In genomic region chr3:5187152-5187919, GRCh38 we compare ENCODE assay signal across 8 cellular contexts. TPM values are rescaled to one million over a fixed set of nuclear protein-coding genes. Genes with fewer than 3 reads are reported as not detected.
DNase-seq lines count a peak whose midpoint lies in the region; ATAC-seq and TF ChIP-seq lines count a peak whose summit lies in the region.

TSS of gene EDEM1 (plus strand) at chr3:5187707. CDS start at chr3:5187806, 99 bp downstream.

- peaks cover 55% of the 10 kb centered on the region for H3K4me1 ChIP-seq in DOHH2 (ENCODE audit: control insufficient read depth, low read length)

- H3K9me3 Mint-ChIP-seq in activated T-helper 17 cell treated with anti-CD3 and anti-CD28 coated beads, Interleukin-2, amount 50 U/mL, for 72 hours: no peaks in the 10 kb centered on the region
- H3K9me3 Mint-ChIP-seq in naive thymus-derived CD8-positive, alpha-beta T cell: no peaks in the 10 kb centered on the region
- no peaks in the 10 kb centered on the region for H3K9me3 Mint-ChIP-seq in stimulated activated naive B cell treated with anti-CD40 and anti-IgM and Interleukin-4, amounts not matched to agents 10 μg/mL and 1 μg/mL and 100 μg/mL, for 72 hours

- H3K36me3 ChIP-seq in DOHH2 (ENCODE audit: control insufficient read depth, low read length): peaks cover 52% of the 10 kb centered on the region

- peaks cover 79% of the 10 kb centered on the region for H3K79me2 ChIP-seq in DOHH2 (ENCODE audit: control insufficient read depth, low read length)

- peak within 1 kb of the TSS; percentile 100 for H3K27ac ChIP-seq in DOHH2 (ENCODE audit: low read depth, low read length)
- peak within 1 kb of the TSS; percentile 87 for H3K27ac ChIP-seq in RWPE1

- H3K36me3 Mint-ChIP-seq in activated T-helper 17 cell treated with anti-CD3 and anti-CD28 coated beads, Interleukin-2, amount 50 U/mL, for 72 hours (ENCODE audit: low read depth): peaks cover 51% of the 10 kb centered on the region
- H3K36me3 Mint-ChIP-seq in naive thymus-derived CD8-positive, alpha-beta T cell: no peaks in the 10 kb centered on the region
- peaks cover 34 to 58% of the 10 kb centered on the region in 2 donors for H3K36me3 Mint-ChIP-seq in stimulated activated naive B cell treated with anti-CD40 and anti-IgM and Interleukin-4, amounts not matched to agents 10 μg/mL and 1 μg/mL and 100 μg/mL, for 72 hours

- peak; percentile 95 for DNase-seq in KBM-7
- DNase-seq in RWPE1 (ENCODE audit: low spot score): peak; percentile 93
- DNase-seq in fibroblast of mammary gland (ENCODE audit: low read depth): peak; percentile 91
- peak; percentile 85 to 95 (median 90) for DNase-seq in naive thymus-derived CD8-positive, alpha-beta T cell
- DNase-seq in stimulated activated naive B cell treated with anti-CD40 and anti-IgM and Interleukin-4, amounts not matched to agents 10 μg/mL and 1 μg/mL and 100 μg/mL, for 72 hours: peak; percentile 98

- CTCF ChIA-PET in RWPE1 (lab: Yijun Ruan, JAX): no interaction called here

- H3K27me3 Mint-ChIP-seq in activated T-helper 17 cell treated with anti-CD3 and anti-CD28 coated beads, Interleukin-2, amount 50 U/mL, for 72 hours: no peaks in the 10 kb centered on the region
- no peaks in the 10 kb centered on the region for H3K27me3 Mint-ChIP-seq in naive thymus-derived CD8-positive, alpha-beta T cell
- no peaks in the 10 kb centered on the region for H3K27me3 Mint-ChIP-seq in stimulated activated naive B cell treated with anti-CD40 and anti-IgM and Interleukin-4, amounts not matched to agents 10 μg/mL and 1 μg/mL and 100 μg/mL, for 72 hours

- peaks cover 18% of the 10 kb centered on the region for H3K4me1 Mint-ChIP-seq in activated T-helper 17 cell treated with anti-CD3 and anti-CD28 coated beads, Interleukin-2, amount 50 U/mL, for 72 hours
- peaks cover 26 to 58% (median 45%) of the 10 kb centered on the region in 4 donors for H3K4me1 Mint-ChIP-seq in naive thymus-derived CD8-positive, alpha-beta T cell
- peaks cover 28 to 61% of the 10 kb centered on the region in 2 donors for H3K4me1 Mint-ChIP-seq in stimulated activated naive B cell treated with anti-CD40 and anti-IgM and Interleukin-4, amounts not matched to agents 10 μg/mL and 1 μg/mL and 100 μg/mL, for 72 hours

- ATAC-seq in GM21723 (IDR thresholded peaks at IDR 0.05; ENCODE audit: unreplicated experiment): peak; percentile 80
- ATAC-seq in activated T-helper 17 cell treated with anti-CD3 and anti-CD28 coated beads, Interleukin-2, amount 50 U/mL, for 72 hours (replicated peaks): peak; percentile 87
- ATAC-seq in naive thymus-derived CD8-positive, alpha-beta T cell: peak; percentile 85
- ATAC-seq in stimulated activated naive B cell treated with anti-CD40 and anti-IgM and Interleukin-4, amounts not matched to agents 10 μg/mL and 1 μg/mL and 100 μg/mL, for 72 hours (replicated peaks): peak; percentile 87 to 88

- POLR2A ChIA-PET in RWPE1 (lab: Yijun Ruan, JAX; ENCODE audit: low non-redundant PET): interaction anchor here (0.5 kb wide), 1 partner anchor 10 kb away, joined by 8 read pairs; no protein-coding TSS in a partner anchor
- POLR2A ChIA-PET in naive thymus-derived CD8-positive, alpha-beta T cell (lab: Charles Lee): interaction anchor here (0.6 to 5.1 kb wide), 10 partner anchors 9 to 694 kb away, joined by 3 to 116 read pairs (median 4); partner anchors contain the start of gene ITPR1

- in situ Hi-C loops in KBM-7 (cut with MboI; ENCODE audit: low pct_unique_long_range_greater_than_20kb, low sequenced_read_pairs): no loop called here

- H3K4me3 Mint-ChIP-seq in activated T-helper 17 cell treated with anti-CD3 and anti-CD28 coated beads, Interleukin-2, amount 50 U/mL, for 72 hours: peak within 1 kb of the TSS; percentile 94
- H3K4me3 Mint-ChIP-seq in naive thymus-derived CD8-positive, alpha-beta T cell: peak within 1 kb of the TSS; percentile 91 to 100 (median 98)
- H3K4me3 Mint-ChIP-seq in stimulated activated naive B cell treated with anti-CD40 and anti-IgM and Interleukin-4, amounts not matched to agents 10 μg/mL and 1 μg/mL and 100 μg/mL, for 72 hours: peak within 1 kb of the TSS; percentile 92 to 98

- peaks cover 9% of the 10 kb centered on the region for H4K20me1 ChIP-seq in DOHH2 (ENCODE audit: control insufficient read depth, insufficient read depth, low read depth, low read length)

- no peaks in the 10 kb centered on the region for H3K27me3 ChIP-seq in DOHH2 (ENCODE audit: control insufficient read depth, low read length)

- TF ChIP-seq CTCF in DOHH2 (IDR thresholded peaks at IDR 0.05; ENCODE audit: low read depth, low read length, poor library complexity, severe bottlenecking) (no peak), RWPE1 (conservative IDR thresholded peaks at IDR 0.05; ENCODE audit: low read depth) (no peak), fibroblast of mammary gland (conservative IDR thresholded peaks at IDR 0.05; ENCODE audit: control insufficient read depth, insufficient read depth, low read depth, low read length) (no peak)

- H3K4me3 ChIP-seq in DOHH2 (ENCODE audit: low read length): peak within 1 kb of the TSS; percentile 99
- peak within 1 kb of the TSS; percentile 92 for H3K4me3 ChIP-seq in fibroblast of mammary gland (ENCODE audit: control insufficient read depth, low read depth, low read length)

- H3K9me2 ChIP-seq in DOHH2 (replicated peaks; ENCODE audit: control insufficient read depth, low read length): no peaks in the 10 kb centered on the region

- H3K9me3 ChIP-seq in DOHH2 (ENCODE audit: control insufficient read depth, insufficient read depth, low read length): no peaks in the 10 kb centered on the region

- H3K27ac Mint-ChIP-seq in activated T-helper 17 cell treated with anti-CD3 and anti-CD28 coated beads, Interleukin-2, amount 50 U/mL, for 72 hours: peak within 1 kb of the TSS; percentile 98
- H3K27ac Mint-ChIP-seq in naive thymus-derived CD8-positive, alpha-beta T cell: peak within 1 kb of the TSS; percentile 95 to 100 (median 99)
- H3K27ac Mint-ChIP-seq in stimulated activated naive B cell treated with anti-CD40 and anti-IgM and Interleukin-4, amounts not matched to agents 10 μg/mL and 1 μg/mL and 100 μg/mL, for 72 hours: peak within 1 kb of the TSS; percentile 100

- H3F3A ChIP-seq in DOHH2 (ENCODE audit: control insufficient read depth, insufficient read depth): peaks cover 50% of the 10 kb centered on the region

- peak within 1 kb of the TSS; percentile 96 for H3K4me2 ChIP-seq in DOHH2 (ENCODE audit: low read length)

RNA-seq across cellular contexts. Expression of gene EDEM1, which starts in this region (rescaled TPM):
- total RNA-seq in activated T-helper 17 cell treated with anti-CD3 and anti-CD28 coated beads, Interleukin-2, amount 50 U/mL, for 72 hours: 100 to 1,000 TPM; 145 to 194 TPM
- total RNA-seq in naive thymus-derived CD8-positive, alpha-beta T cell: 100 to 1,000 TPM; 108 to 109 TPM
- 10 to 100 TPM; 25.5 to 31.0 (median 26.0) TPM for polyA plus RNA-seq in naive thymus-derived CD8-positive, alpha-beta T cell

Comparison
In these comparisons a context has a peak if more than half of its experiments do, and no peak if none do; other contexts are left out.
1. Peak in every context shown above with its lines: DNase-seq, ATAC-seq, H3K4me3 ChIP-seq and H3K27ac ChIP-seq.